In genomic region chr21:15022608-15023261, GRCh38 we compare ENCODE assay signal across 18 cellular contexts.
"Had no signal": no experiment of that assay in that cellular context is flagged by ENCODE, and none has a peak within 500 bp of the region (broad histone marks: within the 10 kb centered on the region; RNA-seq: fewer than 3 reads in every experiment).

No MANE protein-coding gene starts in this region.

- H3K27me3 Mint-ChIP-seq: activated CD4-positive, alpha-beta T cell treated with anti-CD3 and anti-CD28 coated beads, Interleukin-2, amount 10 ng/mL, durations not matched to agents 24 days and 14 days; activated naive CD8-positive, alpha-beta T cell treated with anti-CD3 and anti-CD28 coated beads for 36 hours; memory B cell; natural killer cell treated with Interleukin-12 subunit alpha and Interleukin-12 subunit beta and Interleukin-15 and Interleukin-18, amount 100 ng/mL, for 72 hours had no signal

- H3K36me3 Mint-ChIP-seq: natural killer cell treated with Interleukin-12 subunit alpha and Interleukin-12 subunit beta and Interleukin-15 and Interleukin-18, amount 100 ng/mL, for 72 hours had no signal

- DNase-seq: activated CD4-positive, alpha-beta T cell treated with anti-CD3 and anti-CD28 coated beads, Interleukin-2, amount 10 ng/mL, durations not matched to agents 24 days and 14 days; activated CD4-positive, CD25-positive, alpha-beta regulatory T cell; activated CD8-positive, alpha-beta memory T cell treated with anti-CD3 and anti-CD28 coated beads for 24 hours; activated naive CD8-positive, alpha-beta T cell treated with anti-CD3 and anti-CD28 coated beads for 36 hours; anterior cingulate cortex; erythroblast; hippocampal formation; left ventricle myocardium superior; nucleus accumbens; posterior cingulate gyrus; small intestine; stimulated activated CD4-positive, alpha-beta T cell treated with anti-CD3 and anti-CD28 coated beads, Interleukin-4, amount 100 ng/mL, for 4 hours; stimulated activated CD8-positive, alpha-beta memory T cell treated with anti-CD3 and anti-CD28 coated beads, Interleukin-4, amount 100 ng/mL, for 48 hours; stimulated activated naive CD4-positive, alpha-beta T cell treated with Interleukin-2 at 50 U/mL for 16 hours; substantia nigra; transverse colon had no signal

- H3K9me3 Mint-ChIP-seq: activated CD4-positive, alpha-beta T cell treated with anti-CD3 and anti-CD28 coated beads, Interleukin-2, amount 10 ng/mL, durations not matched to agents 24 days and 14 days; memory B cell; natural killer cell treated with Interleukin-12 subunit alpha and Interleukin-12 subunit beta and Interleukin-15 and Interleukin-18, amount 100 ng/mL, for 72 hours had no signal

- H3K27me3 ChIP-seq: transverse colon had no signal

- H3K4me3 Mint-ChIP-seq: activated CD4-positive, alpha-beta T cell treated with anti-CD3 and anti-CD28 coated beads, Interleukin-2, amount 10 ng/mL, durations not matched to agents 24 days and 14 days; activated naive CD8-positive, alpha-beta T cell treated with anti-CD3 and anti-CD28 coated beads for 36 hours; memory B cell; natural killer cell treated with Interleukin-12 subunit alpha and Interleukin-12 subunit beta and Interleukin-15 and Interleukin-18, amount 100 ng/mL, for 72 hours had no signal

- H3K4me3 ChIP-seq: transverse colon had no signal

- H3K36me3 ChIP-seq: transverse colon had no signal

- H3K27ac ChIP-seq: transverse colon had no signal

- H3K27ac Mint-ChIP-seq: activated CD4-positive, alpha-beta T cell treated with anti-CD3 and anti-CD28 coated beads, Interleukin-2, amount 10 ng/mL, durations not matched to agents 24 days and 14 days; activated naive CD8-positive, alpha-beta T cell treated with anti-CD3 and anti-CD28 coated beads for 36 hours; memory B cell; natural killer cell treated with Interleukin-12 subunit alpha and Interleukin-12 subunit beta and Interleukin-15 and Interleukin-18, amount 100 ng/mL, for 72 hours had no signal

- H3K9me3 ChIP-seq: transverse colon had no signal
